Comparison of ENCODE assay signal across 11 cellular contexts in genomic region chr17:61451538-61452300, GRCh38. TPM values are rescaled to one million over a fixed set of nuclear protein-coding genes. Genes with fewer than 3 reads are reported as not detected.
DNase-seq lines count a peak whose midpoint lies in the region; ATAC-seq and TF ChIP-seq lines count a peak whose summit lies in the region.
"Had no signal": no experiment of that assay in that cellular context is flagged by ENCODE, and none has a peak within 500 bp of the region (broad histone marks: within the 10 kb centered on the region; RNA-seq: fewer than 3 reads in every experiment).

No MANE protein-coding gene starts in this region.

- H3K4me2 ChIP-seq in neural cell (ENCODE audit: low read length) = no peak overlapping the region

- H3K27me3 ChIP-seq in ACC112 (ENCODE audit: insufficient read depth, low read length) = peaks cover 65% of the 10 kb centered on the region
- H3K27me3 ChIP-seq in foreskin keratinocyte = peaks cover 88% of the 10 kb centered on the region
- H3K27me3 ChIP-seq in neural cell (ENCODE audit: insufficient read depth, low read depth, low read length) = peaks cover 85% of the 10 kb centered on the region

- TF ChIP-seq CTCF in foreskin keratinocyte (conservative IDR thresholded peaks at IDR 0.05) (no peak), neural cell (IDR thresholded peaks at IDR 0.05; ENCODE audit: poor library complexity, severe bottlenecking) (no peak)

- H3K27ac ChIP-seq in ACC112 (ENCODE audit: low read depth, low read length) (no peak overlapping the region), foreskin keratinocyte (no peak overlapping the region), neural cell (ENCODE audit: low read length) (no peak overlapping the region)

- peak overlapping the region; percentile 70 for H3K4me3 ChIP-seq in ACC112 (ENCODE audit: low read depth, low read length)
- peak overlapping the region; percentile 17 for H3K4me3 ChIP-seq in neural cell (ENCODE audit: low read length)

- H3K9me2 ChIP-seq in neural cell (ENCODE audit: insufficient read depth, low read length) = no peaks in the 10 kb centered on the region

- DNase-seq in HuH-7 (ENCODE audit: low spot score) (peak; percentile 5), foreskin keratinocyte (no peak), cortex of kidney (lab: John Stamatoyannopoulos, UW) (no peak), 8988T (no peak), NCI-H1105 treated with DMSO at 0.1 percent for 48 hours (lab: John Stamatoyannopoulos, UW) (no peak), SKM-1 (lab: John Stamatoyannopoulos, UW; ENCODE audit: unreplicated experiment) (no peak)
- DNase-seq: NCI-H510A, T-helper 2 cell had no signal

- H3K79me2 ChIP-seq in ACC112 (ENCODE audit: control insufficient read depth, insufficient read depth, low read length, unreplicated experiment) = no peaks in the 10 kb centered on the region
- H3K79me2 ChIP-seq in neural cell (replicated peaks; ENCODE audit: insufficient read depth, low read length) = no peaks in the 10 kb centered on the region

- peak; percentile 26 for ATAC-seq in foreskin keratinocyte

- TF ChIP-seq RAD21 in neural cell (conservative IDR thresholded peaks at IDR 0.05) = no peak

- no peaks in the 10 kb centered on the region for H3F3A ChIP-seq in neural cell (ENCODE audit: insufficient read depth, low read length, poor library complexity, severe bottlenecking)

- H3K4me1 ChIP-seq in ACC112 (ENCODE audit: control insufficient read depth, insufficient read depth, low read length, unreplicated experiment) = no peaks in the 10 kb centered on the region
- H3K4me1 ChIP-seq in foreskin keratinocyte = no peaks in the 10 kb centered on the region

- no peaks in the 10 kb centered on the region for H4K20me1 ChIP-seq in neural cell (ENCODE audit: insufficient read depth)

- H3K36me3 ChIP-seq in ACC112 (ENCODE audit: insufficient read depth, low read length) = no peaks in the 10 kb centered on the region
- no peaks in the 10 kb centered on the region for H3K36me3 ChIP-seq in neural cell (ENCODE audit: insufficient read depth, low read length)

- H2AFZ ChIP-seq in ACC112 (ENCODE audit: low read length, unreplicated experiment) = peak overlapping the region; percentile 50
- no peak overlapping the region for H2AFZ ChIP-seq in neural cell (ENCODE audit: low read depth, low read length)

- H3K9ac ChIP-seq in neural cell (ENCODE audit: low read length) = no peak overlapping the region

- no peaks in the 10 kb centered on the region for H3K9me3 ChIP-seq in neural cell (ENCODE audit: low read length)

- TF ChIP-seq EP300 in neural cell (conservative IDR thresholded peaks at IDR 0.05; ENCODE audit: poor library complexity, severe bottlenecking) = no peak

TF ChIP-seq in neural cell, 6 proteins besides CTCF, POLR2A, EP300 and RAD21:
- TF ChIP-seq SMC3 (conservative IDR thresholded peaks at IDR 0.05; ENCODE audit: poor library complexity) (no peak), TAF1 (IDR thresholded peaks at IDR 0.05; ENCODE audit: low read depth) (no peak), MXI1 (conservative IDR thresholded peaks at IDR 0.05; ENCODE audit: poor library complexity, severe bottlenecking) (no peak), EZH2 (IDR thresholded peaks at IDR 0.05; ENCODE audit: borderline replicate concordance, insufficient read depth, low read length, poor library complexity, severe bottlenecking) (peak; percentile 90), REST (IDR thresholded peaks at IDR 0.05; ENCODE audit: borderline replicate concordance) (no peak), POLR2AphosphoS5 (IDR thresholded peaks at IDR 0.05) (no peak)

RNA-seq across cellular contexts. Expression of gene TBX4, which starts 0.5 kb away (rescaled TPM):
- total RNA-seq in foreskin keratinocyte = 0.07 TPM in 1 of 2 replicates, not detected in the other
- polyA plus RNA-seq in foreskin keratinocyte (0.01 TPM in 1 of 2 replicates, not detected in the other), neural cell (not detected in 2 replicates)
- polyA minus RNA-seq in neural cell = not detected in 2 replicates
- total RNA-seq: HT1080 had no signal

RNA-seq across cellular contexts. Expression of gene TBX2, which starts 52.1 kb away (rescaled TPM):
- total RNA-seq in foreskin keratinocyte = not detected in 2 replicates
- not detected in 2 replicates for polyA plus RNA-seq in foreskin keratinocyte
- polyA plus RNA-seq in neural cell = not detected in 2 replicates
- 0.12 TPM in 1 of 2 replicates, not detected in the other for polyA minus RNA-seq in neural cell
